17 cellular contexts compared by ENCODE assay signal in genomic region chr10:108112218-108112617, GRCh38.
DNase-seq lines count a peak whose midpoint lies in the region; TF ChIP-seq lines count a peak whose summit lies in the region.
"Had no signal": no experiment of that assay in that cellular context is flagged by ENCODE, and none has a peak within 500 bp of the region (broad histone marks: within the 10 kb centered on the region; RNA-seq: fewer than 3 reads in every experiment).

No MANE protein-coding gene starts in this region.

- no peaks in the 10 kb centered on the region for H3K79me2 ChIP-seq in DOHH2 (ENCODE audit: control insufficient read depth, low read length)

- no peaks in the 10 kb centered on the region for H3K36me3 ChIP-seq in DOHH2 (ENCODE audit: control insufficient read depth, low read length)
- no peaks in the 10 kb centered on the region for H3K36me3 ChIP-seq in kidney epithelial cell (ENCODE audit: control insufficient read depth, insufficient read depth, low read length)
- H3K36me3 ChIP-seq in adrenal gland (replicated peaks in 1 of 2), result no peaks in the 10 kb centered on the region
- H3K36me3 ChIP-seq: SJCRH30, tibial nerve had no signal

- peaks cover 2 to 6% (median 5%) of the 10 kb centered on the region in 5 experiments for H3K9me3 Mint-ChIP-seq in brain

- H3K27ac Mint-ChIP-seq in brain, result no peak overlapping the region

- H3K27ac ChIP-seq in DOHH2 (ENCODE audit: low read depth, low read length), result no peak overlapping the region
- H3K27ac ChIP-seq in adrenal gland, result no peak overlapping the region
- H3K27ac ChIP-seq: dorsolateral prefrontal cortex, SJCRH30, tibial nerve had no signal

- no peak overlapping the region for H3K4me3 Mint-ChIP-seq in brain

- H4K20me1 ChIP-seq in DOHH2 (ENCODE audit: control insufficient read depth, insufficient read depth, low read depth, low read length), result no peaks in the 10 kb centered on the region

- no peaks in the 10 kb centered on the region for H3K36me3 Mint-ChIP-seq in brain

- WGBS in adrenal gland, 4 donors, result 30 to 34% (median 32%) methylated on average over 2 of the region's 2 CpGs

- H3K9me2 ChIP-seq in DOHH2 (replicated peaks; ENCODE audit: control insufficient read depth, low read length), result no peaks in the 10 kb centered on the region

- DNase-seq in HuH-7 (ENCODE audit: low spot score) (peak; percentile 8), kidney epithelial cell (ENCODE audit: low read depth) (no peak), UCSD-AML1 (lab: John Stamatoyannopoulos, UW; ENCODE audit: unreplicated experiment) (no peak), NCI-H510A treated with DMSO at 0.1 percent for 48 hours (lab: John Stamatoyannopoulos, UW) (no peak), T1000 (lab: John Stamatoyannopoulos, UW) (no peak), adrenal gland (no peak)
- DNase-seq: activated naive CD4-positive, alpha-beta T cell treated with anti-CD3 and anti-CD28 coated beads, Interleukin-2, amount 50 U/mL, for 16 hours; Calu3; dorsolateral prefrontal cortex; hippocampal formation; mucosa of descending colon; NCI-H2081 treated with DMSO at 0.1 percent for 48 hours; right cardiac atrium had no signal

- no peak overlapping the region for H3K4me2 ChIP-seq in DOHH2 (ENCODE audit: low read length)

- no peak for TF ChIP-seq POLR2A in adrenal gland (IDR thresholded peaks at IDR 0.05)

- H3K4me3 ChIP-seq in DOHH2 (ENCODE audit: low read length) (no peak overlapping the region), kidney epithelial cell (ENCODE audit: low read depth, low read length) (no peak overlapping the region), adrenal gland (no peak overlapping the region)
- H3K4me3 ChIP-seq: dorsolateral prefrontal cortex, mucosa of descending colon, SJCRH30, tibial nerve had no signal

- H3F3A ChIP-seq in DOHH2 (ENCODE audit: control insufficient read depth, insufficient read depth), result no peaks in the 10 kb centered on the region

- H3K27me3 ChIP-seq in DOHH2 (ENCODE audit: control insufficient read depth, low read length) (no peaks in the 10 kb centered on the region), kidney epithelial cell (ENCODE audit: control insufficient read depth, insufficient read depth, low read length) (no peaks in the 10 kb centered on the region), adrenal gland (no peaks in the 10 kb centered on the region)
- H3K27me3 ChIP-seq: SJCRH30, tibial nerve had no signal

- no peaks in the 10 kb centered on the region for H3K9me3 ChIP-seq in DOHH2 (ENCODE audit: control insufficient read depth, insufficient read depth, low read length)
- no peaks in the 10 kb centered on the region for H3K9me3 ChIP-seq in adrenal gland (replicated peaks in 1 of 3)
- H3K9me3 ChIP-seq: mucosa of descending colon, SJCRH30, tibial nerve had no signal

- H3K4me1 ChIP-seq in DOHH2 (ENCODE audit: control insufficient read depth, low read length), result no peaks in the 10 kb centered on the region
- no peaks in the 10 kb centered on the region for H3K4me1 ChIP-seq in adrenal gland (replicated peaks in 1 of 2)
- H3K4me1 ChIP-seq: SJCRH30, tibial nerve had no signal

- no peaks in the 10 kb centered on the region for H3K4me1 Mint-ChIP-seq in brain

- H3K27me3 Mint-ChIP-seq in brain, result no peaks in the 10 kb centered on the region

- intact Hi-C loops in adrenal gland (cut with DNase I), result no loop called here

- TF ChIP-seq CTCF in DOHH2 (IDR thresholded peaks at IDR 0.05; ENCODE audit: low read depth, low read length, poor library complexity, severe bottlenecking) (peak; percentile 40), brain (conservative IDR thresholded peaks at IDR 0.05) (peak; percentile 27 to 28), kidney epithelial cell (IDR thresholded peaks at IDR 0.05; ENCODE audit: insufficient read depth, low read length, poor library complexity, severe bottlenecking) (peak; percentile 29), adrenal gland (IDR thresholded peaks at IDR 0.05) (peak in 2 of 6 experiments; percentile 8 to 11)
